ENCODE assay signal across 1 cellular context in the genomic region with DNA sequence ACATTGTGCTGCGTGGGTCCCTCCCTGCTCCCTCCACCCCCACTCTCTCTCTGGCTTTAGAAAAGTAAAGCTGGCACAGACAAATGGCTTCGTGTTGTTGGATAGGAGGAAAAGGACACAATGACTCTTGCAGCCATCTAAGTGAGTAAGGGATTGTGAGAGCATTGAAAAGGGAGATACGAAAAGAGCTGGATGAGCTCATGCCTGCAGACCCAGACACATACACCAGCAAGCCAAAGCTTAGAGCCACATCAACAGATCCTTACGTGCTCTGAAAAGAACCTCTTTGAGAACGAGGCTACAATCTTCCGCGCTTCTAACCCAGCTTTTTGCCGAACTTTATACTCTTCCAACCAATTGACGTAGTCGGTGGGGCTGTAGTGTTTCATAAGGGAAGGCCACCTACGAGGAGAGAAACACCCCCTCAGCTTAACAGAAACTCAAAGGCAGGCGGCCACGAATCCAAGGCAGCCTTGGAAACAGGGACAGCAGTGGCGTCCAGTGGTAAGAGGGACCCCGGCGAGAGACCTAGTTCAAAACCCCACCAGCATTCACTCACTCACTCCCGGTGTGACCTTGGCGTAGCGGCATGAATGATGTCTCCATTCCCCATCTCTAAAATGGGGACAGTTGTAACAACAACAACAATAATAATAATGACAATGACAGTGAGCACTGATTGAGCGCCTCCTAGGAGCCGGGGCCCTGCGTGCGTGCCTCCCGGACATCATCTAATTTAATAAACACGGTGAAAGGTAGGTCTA.
TF ChIP-seq lines count a peak whose summit lies in the region.

No MANE protein-coding gene starts in this region.

TF ChIP-seq in HepG2, 621 proteins besides CTCF, POLR2A, EP300 and RAD21 (continued from another document and continues in another):
- TF ChIP-seq ZNF207 (IDR thresholded peaks at IDR 0.05; ENCODE audit: borderline replicate concordance) (no peak), SIX4 (CRISPR knock-in tag; IDR thresholded peaks at IDR 0.05) (no peak), ZNF558 (CRISPR knock-in tag; IDR thresholded peaks at IDR 0.05; ENCODE audit: borderline replicate concordance) (no peak), ZNF615 (CRISPR knock-in tag; IDR thresholded peaks at IDR 0.05; ENCODE audit: borderline replicate concordance) (0 out of 2 replicates have a peak, but pooled peaks have one; percentile 23), AHR (CRISPR knock-in tag; IDR thresholded peaks at IDR 0.05) (no peak), ZNF629 (CRISPR knock-in tag; conservative IDR thresholded peaks at IDR 0.05) (peak; percentile 89), ZNF136 (CRISPR knock-in tag; IDR thresholded peaks at IDR 0.05; ENCODE audit: low read depth) (no peak), ZFP90 (CRISPR knock-in tag; IDR thresholded peaks at IDR 0.05; ENCODE audit: borderline replicate concordance) (no peak), HNF1B (CRISPR knock-in tag; IDR thresholded peaks at IDR 0.05) (no peak), ZNF547 (CRISPR knock-in tag; IDR thresholded peaks at IDR 0.05) (no peak), CHCHD3 (CRISPR knock-in tag; IDR thresholded peaks at IDR 0.05) (no peak), ZSCAN30 (CRISPR knock-in tag; IDR thresholded peaks at IDR 0.05) (no peak), DDIT3 (CRISPR knock-in tag; IDR thresholded peaks at IDR 0.05) (no peak), ZNF274 (CRISPR knock-in tag; IDR thresholded peaks at IDR 0.05) (no peak), ZNF335 (CRISPR knock-in tag; IDR thresholded peaks at IDR 0.05) (no peak), SOX13 (IDR thresholded peaks at IDR 0.05) (no peak), SOX13 (CRISPR knock-in tag; conservative IDR thresholded peaks at IDR 0.05 in 1 of 2, IDR thresholded peaks at IDR 0.05 in 1 of 2) (no peak), HHEX (CRISPR knock-in tag; IDR thresholded peaks at IDR 0.05) (no peak), REPIN1 (CRISPR knock-in tag; IDR thresholded peaks at IDR 0.05; ENCODE audit: borderline replicate concordance, low read depth) (peak; percentile 95), ZNF773 (CRISPR knock-in tag; IDR thresholded peaks at IDR 0.05; ENCODE audit: borderline replicate concordance) (no peak), KLF12 (CRISPR knock-in tag; IDR thresholded peaks at IDR 0.05; ENCODE audit: borderline replicate concordance) (0 out of 2 replicates have a peak, but pooled peaks have one; percentile 13), ZFYVE20 (CRISPR knock-in tag; IDR thresholded peaks at IDR 0.05; ENCODE audit: borderline replicate concordance, low read depth) (no peak), JUNB (CRISPR knock-in tag; IDR thresholded peaks at IDR 0.05; ENCODE audit: borderline replicate concordance) (no peak), ZNF652 (CRISPR knock-in tag; IDR thresholded peaks at IDR 0.05; ENCODE audit: borderline replicate concordance, low read depth) (no peak), CERS6 (CRISPR knock-in tag; IDR thresholded peaks at IDR 0.05) (no peak), CEBPB (IDR thresholded peaks at IDR 0.05; ENCODE audit: borderline replicate concordance, low read depth, low read length) (no peak), ZNF691 (CRISPR knock-in tag; IDR thresholded peaks at IDR 0.05; ENCODE audit: borderline replicate concordance, low read depth) (no peak), ADNP (CRISPR knock-in tag; IDR thresholded peaks at IDR 0.05) (peak; percentile 61; the same call in 1 of the 2 replicates), ZNF280D (CRISPR knock-in tag; IDR thresholded peaks at IDR 0.05) (peak; percentile 72; the same call in 1 of the 2 replicates), PLRG1 (conservative IDR thresholded peaks at IDR 0.05) (no peak), MBD4 (IDR thresholded peaks at IDR 0.05; ENCODE audit: borderline replicate concordance, low read length) (no peak), SPEN (CRISPR knock-in tag; IDR thresholded peaks at IDR 0.05; ENCODE audit: low read depth) (no peak), ATAD3A (CRISPR knock-in tag; IDR thresholded peaks at IDR 0.05) (no peak), ZNF432 (CRISPR knock-in tag; IDR thresholded peaks at IDR 0.05; ENCODE audit: borderline replicate concordance) (no peak), ZMYM3 (CRISPR knock-in tag; IDR thresholded peaks at IDR 0.05) (peak; percentile 68; the same call in 1 of the 2 replicates), ZNF282 (IDR thresholded peaks at IDR 0.05; ENCODE audit: partially characterized antibody) (no peak)
- TF ChIP-seq, protein P1, sequence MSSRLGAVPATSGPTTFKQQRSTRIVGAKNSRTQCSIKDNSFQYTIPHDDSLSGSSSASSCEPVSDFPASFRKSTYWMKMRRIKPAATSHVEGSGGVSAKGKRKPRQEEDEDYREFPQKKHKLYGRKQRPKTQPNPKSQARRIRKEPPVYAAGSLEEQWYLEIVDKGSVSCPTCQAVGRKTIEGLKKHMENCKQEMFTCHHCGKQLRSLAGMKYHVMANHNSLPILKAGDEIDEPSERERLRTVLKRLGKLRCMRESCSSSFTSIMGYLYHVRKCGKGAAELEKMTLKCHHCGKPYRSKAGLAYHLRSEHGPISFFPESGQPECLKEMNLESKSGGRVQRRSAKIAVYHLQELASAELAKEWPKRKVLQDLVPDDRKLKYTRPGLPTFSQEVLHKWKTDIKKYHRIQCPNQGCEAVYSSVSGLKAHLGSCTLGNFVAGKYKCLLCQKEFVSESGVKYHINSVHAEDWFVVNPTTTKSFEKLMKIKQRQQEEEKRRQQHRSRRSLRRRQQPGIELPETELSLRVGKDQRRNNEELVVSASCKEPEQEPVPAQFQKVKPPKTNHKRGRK (CRISPR knock-in tag; IDR thresholded peaks at IDR 0.05) = no peak
- TF ChIP-seq, protein P2, sequence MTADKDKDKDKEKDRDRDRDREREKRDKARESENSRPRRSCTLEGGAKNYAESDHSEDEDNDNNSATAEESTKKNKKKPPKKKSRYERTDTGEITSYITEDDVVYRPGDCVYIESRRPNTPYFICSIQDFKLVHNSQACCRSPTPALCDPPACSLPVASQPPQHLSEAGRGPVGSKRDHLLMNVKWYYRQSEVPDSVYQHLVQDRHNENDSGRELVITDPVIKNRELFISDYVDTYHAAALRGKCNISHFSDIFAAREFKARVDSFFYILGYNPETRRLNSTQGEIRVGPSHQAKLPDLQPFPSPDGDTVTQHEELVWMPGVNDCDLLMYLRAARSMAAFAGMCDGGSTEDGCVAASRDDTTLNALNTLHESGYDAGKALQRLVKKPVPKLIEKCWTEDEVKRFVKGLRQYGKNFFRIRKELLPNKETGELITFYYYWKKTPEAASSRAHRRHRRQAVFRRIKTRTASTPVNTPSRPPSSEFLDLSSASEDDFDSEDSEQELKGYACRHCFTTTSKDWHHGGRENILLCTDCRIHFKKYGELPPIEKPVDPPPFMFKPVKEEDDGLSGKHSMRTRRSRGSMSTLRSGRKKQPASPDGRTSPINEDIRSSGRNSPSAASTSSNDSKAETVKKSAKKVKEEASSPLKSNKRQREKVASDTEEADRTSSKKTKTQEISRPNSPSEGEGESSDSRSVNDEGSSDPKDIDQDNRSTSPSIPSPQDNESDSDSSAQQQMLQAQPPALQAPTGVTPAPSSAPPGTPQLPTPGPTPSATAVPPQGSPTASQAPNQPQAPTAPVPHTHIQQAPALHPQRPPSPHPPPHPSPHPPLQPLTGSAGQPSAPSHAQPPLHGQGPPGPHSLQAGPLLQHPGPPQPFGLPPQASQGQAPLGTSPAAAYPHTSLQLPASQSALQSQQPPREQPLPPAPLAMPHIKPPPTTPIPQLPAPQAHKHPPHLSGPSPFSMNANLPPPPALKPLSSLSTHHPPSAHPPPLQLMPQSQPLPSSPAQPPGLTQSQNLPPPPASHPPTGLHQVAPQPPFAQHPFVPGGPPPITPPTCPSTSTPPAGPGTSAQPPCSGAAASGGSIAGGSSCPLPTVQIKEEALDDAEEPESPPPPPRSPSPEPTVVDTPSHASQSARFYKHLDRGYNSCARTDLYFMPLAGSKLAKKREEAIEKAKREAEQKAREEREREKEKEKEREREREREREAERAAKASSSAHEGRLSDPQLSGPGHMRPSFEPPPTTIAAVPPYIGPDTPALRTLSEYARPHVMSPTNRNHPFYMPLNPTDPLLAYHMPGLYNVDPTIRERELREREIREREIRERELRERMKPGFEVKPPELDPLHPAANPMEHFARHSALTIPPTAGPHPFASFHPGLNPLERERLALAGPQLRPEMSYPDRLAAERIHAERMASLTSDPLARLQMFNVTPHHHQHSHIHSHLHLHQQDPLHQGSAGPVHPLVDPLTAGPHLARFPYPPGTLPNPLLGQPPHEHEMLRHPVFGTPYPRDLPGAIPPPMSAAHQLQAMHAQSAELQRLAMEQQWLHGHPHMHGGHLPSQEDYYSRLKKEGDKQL (CRISPR knock-in tag; IDR thresholded peaks at IDR 0.05; ENCODE audit: low read depth) = no peak
- TF ChIP-seq, protein P3, sequence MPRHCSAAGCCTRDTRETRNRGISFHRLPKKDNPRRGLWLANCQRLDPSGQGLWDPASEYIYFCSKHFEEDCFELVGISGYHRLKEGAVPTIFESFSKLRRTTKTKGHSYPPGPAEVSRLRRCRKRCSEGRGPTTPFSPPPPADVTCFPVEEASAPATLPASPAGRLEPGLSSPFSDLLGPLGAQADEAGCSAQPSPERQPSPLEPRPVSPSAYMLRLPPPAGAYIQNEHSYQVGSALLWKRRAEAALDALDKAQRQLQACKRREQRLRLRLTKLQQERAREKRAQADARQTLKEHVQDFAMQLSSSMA (CRISPR knock-in tag; IDR thresholded peaks at IDR 0.05) = no peak
- TF ChIP-seq, protein P4, sequence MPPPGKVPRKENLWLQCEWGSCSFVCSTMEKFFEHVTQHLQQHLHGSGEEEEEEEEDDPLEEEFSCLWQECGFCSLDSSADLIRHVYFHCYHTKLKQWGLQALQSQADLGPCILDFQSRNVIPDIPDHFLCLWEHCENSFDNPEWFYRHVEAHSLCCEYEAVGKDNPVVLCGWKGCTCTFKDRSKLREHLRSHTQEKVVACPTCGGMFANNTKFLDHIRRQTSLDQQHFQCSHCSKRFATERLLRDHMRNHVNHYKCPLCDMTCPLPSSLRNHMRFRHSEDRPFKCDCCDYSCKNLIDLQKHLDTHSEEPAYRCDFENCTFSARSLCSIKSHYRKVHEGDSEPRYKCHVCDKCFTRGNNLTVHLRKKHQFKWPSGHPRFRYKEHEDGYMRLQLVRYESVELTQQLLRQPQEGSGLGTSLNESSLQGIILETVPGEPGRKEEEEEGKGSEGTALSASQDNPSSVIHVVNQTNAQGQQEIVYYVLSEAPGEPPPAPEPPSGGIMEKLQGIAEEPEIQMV (CRISPR knock-in tag; IDR thresholded peaks at IDR 0.05; ENCODE audit: low read depth) = no peak
- TF ChIP-seq, protein P5, sequence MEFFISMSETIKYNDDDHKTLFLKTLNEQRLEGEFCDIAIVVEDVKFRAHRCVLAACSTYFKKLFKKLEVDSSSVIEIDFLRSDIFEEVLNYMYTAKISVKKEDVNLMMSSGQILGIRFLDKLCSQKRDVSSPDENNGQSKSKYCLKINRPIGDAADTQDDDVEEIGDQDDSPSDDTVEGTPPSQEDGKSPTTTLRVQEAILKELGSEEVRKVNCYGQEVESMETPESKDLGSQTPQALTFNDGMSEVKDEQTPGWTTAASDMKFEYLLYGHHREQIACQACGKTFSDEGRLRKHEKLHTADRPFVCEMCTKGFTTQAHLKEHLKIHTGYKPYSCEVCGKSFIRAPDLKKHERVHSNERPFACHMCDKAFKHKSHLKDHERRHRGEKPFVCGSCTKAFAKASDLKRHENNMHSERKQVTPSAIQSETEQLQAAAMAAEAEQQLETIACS (CRISPR knock-in tag; IDR thresholded peaks at IDR 0.05) = no peak
